10 cellular contexts compared by ENCODE assay signal in the genomic region with DNA sequence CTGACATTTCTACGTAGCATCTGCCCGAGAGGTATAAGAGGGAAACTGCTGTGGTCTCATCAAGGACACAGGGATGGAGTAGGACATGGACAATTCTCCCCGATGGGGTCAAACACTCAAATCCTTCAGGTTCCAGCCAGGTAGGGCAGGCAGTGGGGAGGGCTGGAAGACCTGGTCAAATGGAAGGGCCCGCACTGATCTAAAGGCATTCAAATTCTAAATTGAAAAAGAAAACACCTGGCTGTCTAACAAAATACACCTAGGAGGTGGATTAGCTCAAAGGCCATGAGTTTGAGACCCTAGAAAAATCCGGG. TPM values are rescaled to one million over a fixed set of nuclear protein-coding genes. Genes with fewer than 3 reads are reported as not detected.
DNase-seq lines count a peak whose midpoint lies in the region; ATAC-seq and TF ChIP-seq lines count a peak whose summit lies in the region.
"Had no signal": no experiment of that assay in that cellular context is flagged by ENCODE, and none has a peak within 500 bp of the region (broad histone marks: within the 10 kb centered on the region; RNA-seq: fewer than 3 reads in every experiment).

No MANE protein-coding gene starts in this region.

- peak overlapping the region; percentile 68; the same call in 1 of the 2 replicates for H3K9ac ChIP-seq in iPS-20b (ENCODE audit: low read depth, low read length)

- H3K4me3 ChIP-seq in iPS-20b (ENCODE audit: low read length) (peak overlapping the region; percentile 80), suprapubic skin (peak overlapping the region; percentile 59)

- H3K4me3 Mint-ChIP-seq in activated naive CD4-positive, alpha-beta T cell treated with anti-CD3 and anti-CD28 coated beads, Interleukin-2, amount 50 U/mL, for 24 hours: peak overlapping the region; percentile 73
- H3K4me3 Mint-ChIP-seq in activated CD8-positive, alpha-beta T cell treated with anti-CD3 and anti-CD28 coated beads for 36 hours: peak overlapping the region; percentile 33

- POLR2A ChIA-PET in activated CD8-positive, alpha-beta T cell treated with anti-CD3 and anti-CD28 coated beads for 36 hours (lab: Charles Lee): interaction anchor here (0.7 kb wide), 1 partner anchor 17 kb away, joined by 3 read pairs; no protein-coding TSS in a partner anchor

- WGBS in suprapubic skin: 71% methylated on average over 5 of the region's 5 CpGs

- TF ChIP-seq EP300 in suprapubic skin (IDR thresholded peaks at IDR 0.05): no peak

- CTCF ChIA-PET in activated CD8-positive, alpha-beta T cell treated with anti-CD3 and anti-CD28 coated beads for 36 hours (lab: Charles Lee): interaction anchor here (0.8 to 3.3 kb wide), 5 partner anchors 9 to 102 kb away, joined by 3 to 24 read pairs (median 4); partner anchors contain the start of gene PDRG1

- no peak for TF ChIP-seq POLR2A in suprapubic skin (IDR thresholded peaks at IDR 0.05)

- H3K27ac ChIP-seq in iPS-20b (ENCODE audit: low read length) (peak overlapping the region; percentile 54), suprapubic skin (no peak overlapping the region)

- H3K4me1 Mint-ChIP-seq in activated naive CD4-positive, alpha-beta T cell treated with anti-CD3 and anti-CD28 coated beads, Interleukin-2, amount 50 U/mL, for 24 hours: peaks cover 10% of the 10 kb centered on the region
- H3K4me1 Mint-ChIP-seq in activated CD8-positive, alpha-beta T cell treated with anti-CD3 and anti-CD28 coated beads for 36 hours (ENCODE audit: low read depth): peaks cover 4% of the 10 kb centered on the region

- H3K36me3 ChIP-seq in iPS-20b (ENCODE audit: insufficient read depth, low read depth, low read length): no peaks in the 10 kb centered on the region
- no peaks in the 10 kb centered on the region for H3K36me3 ChIP-seq in suprapubic skin

- peaks cover 24% of the 10 kb centered on the region for H3K27me3 ChIP-seq in iPS-20b (ENCODE audit: insufficient read depth, low read length)
- H3K27me3 ChIP-seq in suprapubic skin: peaks cover 20% of the 10 kb centered on the region

- DNase-seq in activated naive CD4-positive, alpha-beta T cell treated with Interleukin-2 at 50 U/mL for 16 hours: no peak
- DNase-seq in activated CD8-positive, alpha-beta T cell treated with anti-CD3 and anti-CD28 coated beads for 36 hours: no peak
- peak in 1 of 2 donors; percentile 54 for DNase-seq in suprapubic skin (ENCODE audit: low spot score in 2 of 2)
- DNase-seq in NCI-H187 (lab: John Stamatoyannopoulos, UW): no peak
- no peak for DNase-seq in iPS-NIHi11 (ENCODE audit: low spot score)
- DNase-seq: GOT3, occipital lobe had no signal

- no peaks in the 10 kb centered on the region for H3K9me3 ChIP-seq in iPS-20b (ENCODE audit: insufficient read depth, low read depth, low read length)
- no peaks in the 10 kb centered on the region for H3K9me3 ChIP-seq in suprapubic skin

- H3K27me3 Mint-ChIP-seq in activated naive CD4-positive, alpha-beta T cell treated with anti-CD3 and anti-CD28 coated beads, Interleukin-2, amount 50 U/mL, for 24 hours: peaks cover 19% of the 10 kb centered on the region
- H3K27me3 Mint-ChIP-seq in activated CD8-positive, alpha-beta T cell treated with anti-CD3 and anti-CD28 coated beads for 36 hours: peaks cover 24% of the 10 kb centered on the region

- peaks cover 3% of the 10 kb centered on the region; the same call in 1 of the 2 replicates for H3K4me1 ChIP-seq in iPS-20b (ENCODE audit: insufficient read depth, low read length)
- peaks cover 19% of the 10 kb centered on the region for H3K4me1 ChIP-seq in suprapubic skin

- H3K36me3 Mint-ChIP-seq in activated naive CD4-positive, alpha-beta T cell treated with anti-CD3 and anti-CD28 coated beads, Interleukin-2, amount 50 U/mL, for 24 hours: no peaks in the 10 kb centered on the region
- H3K36me3 Mint-ChIP-seq in activated CD8-positive, alpha-beta T cell treated with anti-CD3 and anti-CD28 coated beads for 36 hours (ENCODE audit: low read depth): no peaks in the 10 kb centered on the region

- intact Hi-C loops in activated CD8-positive, alpha-beta T cell treated with anti-CD3 and anti-CD28 coated beads for 36 hours (cut with micrococcal nuclease): no loop called here

- TF ChIP-seq CTCF in activated CD8-positive, alpha-beta T cell treated with anti-CD3 and anti-CD28 coated beads for 36 hours (IDR thresholded peaks at IDR 0.05): no peak
- TF ChIP-seq CTCF in suprapubic skin (IDR thresholded peaks at IDR 0.05): no peak

- no peaks in the 10 kb centered on the region for H3K9me3 Mint-ChIP-seq in activated naive CD4-positive, alpha-beta T cell treated with anti-CD3 and anti-CD28 coated beads, Interleukin-2, amount 50 U/mL, for 24 hours
- no peaks in the 10 kb centered on the region for H3K9me3 Mint-ChIP-seq in activated CD8-positive, alpha-beta T cell treated with anti-CD3 and anti-CD28 coated beads for 36 hours

- H3K27ac Mint-ChIP-seq in activated naive CD4-positive, alpha-beta T cell treated with anti-CD3 and anti-CD28 coated beads, Interleukin-2, amount 50 U/mL, for 24 hours: no peak overlapping the region
- H3K27ac Mint-ChIP-seq in activated CD8-positive, alpha-beta T cell treated with anti-CD3 and anti-CD28 coated beads for 36 hours: no peak overlapping the region

- no peak for ATAC-seq in activated CD8-positive, alpha-beta T cell treated with anti-CD3 and anti-CD28 coated beads for 36 hours
- no peak for ATAC-seq in HG03469 (IDR thresholded peaks at IDR 0.05; ENCODE audit: unreplicated experiment)

RNA-seq across cellular contexts. Expression of gene DUSP15, which starts 8.2 kb away (rescaled TPM):
- not detected for total RNA-seq in activated CD8-positive, alpha-beta T cell treated with anti-CD3 and anti-CD28 coated beads for 36 hours
- total RNA-seq in suprapubic skin: 1 to 10 TPM in 3 of 4 donors, not detected in 1; 1.1 to 2.4 (median 1.1) TPM

RNA-seq across cellular contexts. Expression of gene TTLL9, which starts 8.3 kb away (rescaled TPM):
- total RNA-seq in activated CD8-positive, alpha-beta T cell treated with anti-CD3 and anti-CD28 coated beads for 36 hours: not detected
- total RNA-seq in suprapubic skin: under 1 TPM in 2 of 4 donors, not detected in 2; 0.49 to 0.68 TPM

RNA-seq across cellular contexts. Expression of gene FOXS1, which starts 16.7 kb away (rescaled TPM):
- total RNA-seq in activated CD8-positive, alpha-beta T cell treated with anti-CD3 and anti-CD28 coated beads for 36 hours: not detected
- total RNA-seq in suprapubic skin: not detected

RNA-seq across cellular contexts. Expression of gene MYLK2, which starts 43.0 kb away (rescaled TPM):
- total RNA-seq in activated CD8-positive, alpha-beta T cell treated with anti-CD3 and anti-CD28 coated beads for 36 hours: under 1 TPM; 0.13 to 0.27 TPM
- not detected for total RNA-seq in suprapubic skin
